ENCODE assay signal across 13 cellular contexts in the genomic region with DNA sequence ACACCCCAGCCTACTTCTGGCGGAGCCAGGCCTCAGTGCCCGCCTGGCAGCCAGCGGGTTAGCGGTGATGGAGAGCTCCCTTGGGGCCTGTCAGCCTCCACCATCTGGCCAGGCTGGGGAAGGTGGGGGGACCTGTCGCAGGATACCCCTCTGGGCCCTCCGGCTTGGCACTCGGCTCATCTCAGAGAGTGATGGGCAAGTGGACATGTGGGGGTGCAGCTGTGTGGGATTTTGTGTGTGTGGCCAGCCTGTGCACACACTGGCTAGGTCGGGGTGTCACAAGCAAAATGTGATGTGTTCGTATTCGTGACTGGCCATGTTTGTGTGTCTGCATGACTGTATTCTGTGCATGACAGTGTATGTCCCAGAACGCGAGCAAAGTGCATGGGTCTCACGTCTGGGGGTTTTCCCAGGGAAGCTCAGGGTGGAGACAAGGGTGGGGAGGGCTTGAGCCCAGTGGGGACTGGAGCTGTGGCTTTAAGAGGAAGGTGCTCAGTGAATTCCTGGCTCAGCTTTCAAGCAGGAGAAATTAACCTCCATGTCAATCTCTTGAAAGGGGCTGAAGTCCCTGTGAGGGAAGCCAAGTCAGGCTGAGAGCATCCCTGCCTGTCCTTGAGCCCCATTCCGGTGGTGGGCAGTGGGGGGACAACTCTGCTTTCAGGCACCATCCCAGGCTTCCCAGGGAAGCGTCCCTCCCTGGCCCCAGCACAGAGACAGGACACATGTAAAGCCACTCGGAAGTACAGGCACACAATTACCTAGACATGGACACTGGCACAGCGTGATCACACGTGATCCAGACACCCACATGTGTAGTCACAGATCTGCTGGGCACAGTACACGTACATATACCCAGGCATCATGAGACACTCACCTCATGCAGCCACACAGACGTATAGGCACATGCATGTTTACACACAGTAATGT. TPM values are rescaled to one million over a fixed set of nuclear protein-coding genes. Genes with fewer than 3 reads are reported as not detected.
DNase-seq lines count a peak whose midpoint lies in the region; TF ChIP-seq lines count a peak whose summit lies in the region.
"Had no signal": no experiment of that assay in that cellular context is flagged by ENCODE, and none has a peak within 500 bp of the region (broad histone marks: within the 10 kb centered on the region; RNA-seq: fewer than 3 reads in every experiment).

No MANE protein-coding gene starts in this region.

- H3K27me3 ChIP-seq in WERI-Rb-1 (ENCODE audit: insufficient read depth, low read depth, severe bottlenecking) (no peaks in the 10 kb centered on the region), neural cell (ENCODE audit: insufficient read depth, low read depth, low read length) (no peaks in the 10 kb centered on the region)

- TF ChIP-seq CTCF in WERI-Rb-1 (IDR thresholded peaks at IDR 0.05; ENCODE audit: low read depth, low read length), result no peak
- TF ChIP-seq CTCF in neural cell (IDR thresholded peaks at IDR 0.05; ENCODE audit: poor library complexity, severe bottlenecking), result no peak

- no peaks in the 10 kb centered on the region for H3K9me2 ChIP-seq in neural cell (ENCODE audit: insufficient read depth, low read length)

- H3K4me3 ChIP-seq in WERI-Rb-1 (ENCODE audit: low read depth, low read length), result no peak overlapping the region
- no peak overlapping the region for H3K4me3 ChIP-seq in neural cell (ENCODE audit: low read length)
- H3K4me3 ChIP-seq: psoas muscle had no signal

- no peak overlapping the region for H3K27ac ChIP-seq in WERI-Rb-1
- H3K27ac ChIP-seq in neural cell (ENCODE audit: low read length), result no peak overlapping the region
- H3K27ac ChIP-seq: KMS-11, psoas muscle had no signal

- H3K9me3 ChIP-seq in WERI-Rb-1 (ENCODE audit: severe bottlenecking) (no peaks in the 10 kb centered on the region), neural cell (ENCODE audit: low read length) (no peaks in the 10 kb centered on the region)
- H3K9me3 ChIP-seq: psoas muscle had no signal

- no peak overlapping the region for H3K4me2 ChIP-seq in neural cell (ENCODE audit: low read length)
- H3K4me2 ChIP-seq: KMS-11 had no signal

- no peaks in the 10 kb centered on the region for H3K36me3 ChIP-seq in WERI-Rb-1
- no peaks in the 10 kb centered on the region for H3K36me3 ChIP-seq in neural cell (ENCODE audit: insufficient read depth, low read length)

- no peaks in the 10 kb centered on the region for H4K20me1 ChIP-seq in neural cell (ENCODE audit: insufficient read depth)

- peak; percentile 89 for DNase-seq in DMS 273 (lab: John Stamatoyannopoulos, UW; ENCODE audit: unreplicated experiment)
- peak; percentile 88 for DNase-seq in NAMALWA (ENCODE audit: low spot score)
- peak; percentile 3 for DNase-seq in WERI-Rb-1
- DNase-seq in AML-193 (lab: John Stamatoyannopoulos, UW), result no peak
- no peak for DNase-seq in AG08395 (ENCODE audit: low spot score)
- DNase-seq in cardiac septum (ENCODE audit: low spot score), result no peak
- no peak for DNase-seq in hepatic stellate cell (ENCODE audit: low spot score)
- DNase-seq: mammary epithelial cell, NCI-H510A treated with DMSO at 0.1 percent for 48 hours had no signal

- H3K9ac ChIP-seq in neural cell (ENCODE audit: low read length), result peak overlapping the region; percentile 26
- H3K9ac ChIP-seq: KMS-11 had no signal

- TF ChIP-seq EP300 in neural cell (conservative IDR thresholded peaks at IDR 0.05; ENCODE audit: poor library complexity, severe bottlenecking), result no peak

- intact Hi-C loops in cardiac septum (cut with DNase I), result loop anchor here (5.0 kb wide), 2 partner anchors 73 to 218 kb away; no protein-coding TSS in a partner anchor

- no peaks in the 10 kb centered on the region for H3K79me2 ChIP-seq in neural cell (replicated peaks; ENCODE audit: insufficient read depth, low read length)

- TF ChIP-seq RAD21 in neural cell (conservative IDR thresholded peaks at IDR 0.05), result no peak

- H3F3A ChIP-seq in neural cell (ENCODE audit: insufficient read depth, low read length, poor library complexity, severe bottlenecking), result no peaks in the 10 kb centered on the region

- no peak overlapping the region for H2AFZ ChIP-seq in neural cell (ENCODE audit: low read depth, low read length)

TF ChIP-seq in neural cell, 6 proteins besides CTCF, POLR2A, EP300 and RAD21:
- TF ChIP-seq, protein P1, sequence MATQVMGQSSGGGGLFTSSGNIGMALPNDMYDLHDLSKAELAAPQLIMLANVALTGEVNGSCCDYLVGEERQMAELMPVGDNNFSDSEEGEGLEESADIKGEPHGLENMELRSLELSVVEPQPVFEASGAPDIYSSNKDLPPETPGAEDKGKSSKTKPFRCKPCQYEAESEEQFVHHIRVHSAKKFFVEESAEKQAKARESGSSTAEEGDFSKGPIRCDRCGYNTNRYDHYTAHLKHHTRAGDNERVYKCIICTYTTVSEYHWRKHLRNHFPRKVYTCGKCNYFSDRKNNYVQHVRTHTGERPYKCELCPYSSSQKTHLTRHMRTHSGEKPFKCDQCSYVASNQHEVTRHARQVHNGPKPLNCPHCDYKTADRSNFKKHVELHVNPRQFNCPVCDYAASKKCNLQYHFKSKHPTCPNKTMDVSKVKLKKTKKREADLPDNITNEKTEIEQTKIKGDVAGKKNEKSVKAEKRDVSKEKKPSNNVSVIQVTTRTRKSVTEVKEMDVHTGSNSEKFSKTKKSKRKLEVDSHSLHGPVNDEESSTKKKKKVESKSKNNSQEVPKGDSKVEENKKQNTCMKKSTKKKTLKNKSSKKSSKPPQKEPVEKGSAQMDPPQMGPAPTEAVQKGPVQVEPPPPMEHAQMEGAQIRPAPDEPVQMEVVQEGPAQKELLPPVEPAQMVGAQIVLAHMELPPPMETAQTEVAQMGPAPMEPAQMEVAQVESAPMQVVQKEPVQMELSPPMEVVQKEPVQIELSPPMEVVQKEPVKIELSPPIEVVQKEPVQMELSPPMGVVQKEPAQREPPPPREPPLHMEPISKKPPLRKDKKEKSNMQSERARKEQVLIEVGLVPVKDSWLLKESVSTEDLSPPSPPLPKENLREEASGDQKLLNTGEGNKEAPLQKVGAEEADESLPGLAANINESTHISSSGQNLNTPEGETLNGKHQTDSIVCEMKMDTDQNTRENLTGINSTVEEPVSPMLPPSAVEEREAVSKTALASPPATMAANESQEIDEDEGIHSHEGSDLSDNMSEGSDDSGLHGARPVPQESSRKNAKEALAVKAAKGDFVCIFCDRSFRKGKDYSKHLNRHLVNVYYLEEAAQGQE (IDR thresholded peaks at IDR 0.05; ENCODE audit: borderline replicate concordance), result no peak
- TF ChIP-seq SMC3 (conservative IDR thresholded peaks at IDR 0.05; ENCODE audit: poor library complexity) (no peak), MXI1 (conservative IDR thresholded peaks at IDR 0.05; ENCODE audit: poor library complexity, severe bottlenecking) (no peak)

RNA-seq across cellular contexts. Expression of a gene that starts 21.1 kb away (rescaled TPM):
- polyA plus RNA-seq in neural cell, result 45.0 and 51.8 TPM in 2 replicates
- 57.1 and 63.8 TPM in 2 replicates for polyA minus RNA-seq in neural cell
- 7.7 TPM for total RNA-seq in cardiac septum

RNA-seq across cellular contexts. Expression of a gene that starts 30.5 kb away (rescaled TPM):
- not detected in 2 replicates for polyA plus RNA-seq in neural cell
- not detected in 2 replicates for polyA minus RNA-seq in neural cell
- 0.19 TPM for total RNA-seq in cardiac septum
- total RNA-seq: activated T-helper 2 cell treated with anti-CD3 and anti-CD28 coated beads, Interferon-gamma antibody, Interleukin-2, Interleukin-4, amounts not matched to agents 10 μg/mL and 5 μg/mL and 100 μg/mL, durations not matched to agents 14 hours and 24 hours and 36 hours had no signal

Comparison
In these comparisons a context has a peak if more than half of its experiments do, and no peak if none do; other contexts are left out.
1. DNase-seq: peak in DMS 273 (single experiment), NAMALWA (single experiment) and WERI-Rb-1 (single experiment); none in AML-193 (0 of 2), AG08395 (single experiment), cardiac septum (single experiment) and hepatic stellate cell (single experiment).